Comparison of ENCODE assay signal across 19 cellular contexts in the genomic region with DNA sequence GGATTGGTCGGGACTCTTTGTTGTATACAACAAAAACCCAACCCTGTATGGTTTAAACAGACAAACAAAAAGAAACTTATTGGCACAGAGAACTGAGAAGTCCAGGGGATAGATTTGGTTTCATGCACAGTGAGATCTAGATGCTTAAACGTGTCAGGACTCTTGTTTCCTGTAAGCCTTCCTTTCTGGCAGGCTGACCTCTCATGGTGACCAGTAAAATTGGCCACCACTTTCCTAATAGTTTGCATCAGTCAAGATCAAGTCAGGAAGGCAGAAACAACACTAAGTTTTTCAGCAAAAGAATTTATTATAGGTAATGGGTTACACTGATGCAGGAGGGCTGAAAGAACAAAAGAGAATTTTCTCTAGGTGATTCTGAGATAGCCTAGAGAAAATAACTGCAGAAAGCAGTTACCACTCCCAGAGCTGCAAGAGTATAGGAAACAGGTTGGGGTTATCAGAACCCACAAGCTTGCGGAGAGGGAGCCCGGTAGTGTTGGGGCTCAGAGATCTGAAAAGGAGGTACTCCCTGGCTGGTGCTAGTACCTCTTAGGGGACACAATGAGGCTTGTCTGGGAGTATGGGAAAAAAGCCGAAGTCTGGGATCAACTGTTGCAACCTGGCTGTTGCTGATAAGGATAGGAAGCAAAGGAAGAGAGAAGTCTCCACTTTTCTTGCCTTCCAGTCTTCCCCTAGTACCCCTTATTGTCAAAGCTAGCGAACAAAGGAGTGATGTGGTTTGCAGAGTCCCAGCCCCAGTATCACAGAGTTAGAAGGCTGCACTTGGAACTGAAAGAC. TPM values are rescaled to one million over a fixed set of nuclear protein-coding genes. Genes with fewer than 3 reads are reported as not detected.
A peak's percentile ranks its signal among the peaks of the same experiment; 100 is the strongest.
DNase-seq lines count a peak whose midpoint lies in the region; ATAC-seq and TF ChIP-seq lines count a peak whose summit lies in the region.
"Had no signal": no experiment of that assay in that cellular context is flagged by ENCODE, and none has a peak within 500 bp of the region (broad histone marks: within the 10 kb centered on the region; RNA-seq: fewer than 3 reads in every experiment).

No MANE protein-coding gene starts in this region.

- DNase-seq in cardiac muscle cell (ENCODE audit: low read depth in 1 of 2, low spot score in 1 of 2) (no peak), cardiac septum (ENCODE audit: low spot score) (no peak), nucleus accumbens (lab: John Stamatoyannopoulos, UW) (no peak), GM23248 (no peak), hippocampal formation (lab: John Stamatoyannopoulos, UW) (no peak), mesendoderm (no peak)
- DNase-seq in effector memory CD8-positive, alpha-beta T cell, result no peak
- DNase-seq: activated CD4-positive, alpha-beta T cell treated with anti-CD3 and anti-CD28 coated beads for 48 hours; activated T-cell treated with anti-CD3 and anti-CD28 coated beads, Interleukin-2, amount 50 U/mL, for 48 hours; amniotic stem cell; foreskin fibroblast; GF-D8; HCEC 1CT; MM.1S; natural killer cell; NCI-H1694; NCI-H446 had no signal

- H3K79me2 ChIP-seq in Loucy (ENCODE audit: insufficient read depth, low read length) (no peaks in the 10 kb centered on the region), GM23248 (ENCODE audit: insufficient read depth) (no peaks in the 10 kb centered on the region), mesendoderm (ENCODE audit: control insufficient read depth, insufficient read depth, low read length) (no peaks in the 10 kb centered on the region)

- H2BK15ac ChIP-seq in mesendoderm (replicated peaks; ENCODE audit: low read depth), result no peak overlapping the region

- H2BK5ac ChIP-seq in mesendoderm (ENCODE audit: low read length), result no peak overlapping the region

- no peak overlapping the region for H3K18ac ChIP-seq in mesendoderm (ENCODE audit: low read length)

- H3K9me2 ChIP-seq in Loucy (replicated peaks; ENCODE audit: low read depth, low read length) (no peaks in the 10 kb centered on the region), GM23248 (ENCODE audit: insufficient read depth) (no peaks in the 10 kb centered on the region)

- H3K4ac ChIP-seq in mesendoderm (ENCODE audit: low read depth, low read length), result no peak overlapping the region

- H4K5ac ChIP-seq in mesendoderm (ENCODE audit: low read length), result no peak overlapping the region

- H4K20me1 ChIP-seq in Loucy (ENCODE audit: insufficient read depth, low read length, poor library complexity, severe bottlenecking) (no peaks in the 10 kb centered on the region), GM23248 (ENCODE audit: insufficient read depth) (no peaks in the 10 kb centered on the region)

- H3K79me1 ChIP-seq in mesendoderm (ENCODE audit: low read length), result no peaks in the 10 kb centered on the region

- H3K4me1 Mint-ChIP-seq in effector memory CD8-positive, alpha-beta T cell (ENCODE audit: low read depth in 2 of 2), result peaks cover 11 to 13% of the 10 kb centered on the region in 2 donors

- peak; percentile 6 for TF ChIP-seq CTCF in cardiac muscle cell (IDR thresholded peaks at IDR 0.05; ENCODE audit: low read depth, low read length)
- peak; percentile 25 for TF ChIP-seq CTCF in Loucy (conservative IDR thresholded peaks at IDR 0.05; ENCODE audit: low read length)

- peak; percentile 73 for ATAC-seq in effector memory CD8-positive, alpha-beta T cell (replicated peaks)
- ATAC-seq: natural killer cell, Right ventricle myocardium inferior had no signal

- H3K23ac ChIP-seq in mesendoderm (ENCODE audit: low read length), result no peak overlapping the region

- WGBS in GM23248 (ENCODE audit: low coverage in 1 of 2, low lambda C conversion rate in 2 of 2, missing lambda C conversion rate in 2 of 2), 2 experiments, result 54 to 60% methylated on average over 6 of the region's 6 CpGs
- no CpG with 5 or more reads among the region's 6 CpGs for WGBS in mesendoderm (ENCODE audit: extremely low coverage, insufficient coverage, low lambda C conversion rate)

- peak overlapping the region; percentile 1 for H3K4me2 ChIP-seq in Loucy (ENCODE audit: low read depth, low read length, poor library complexity, severe bottlenecking)
- no peak overlapping the region for H3K4me2 ChIP-seq in GM23248 (ENCODE audit: unreplicated experiment)
- no peak overlapping the region for H3K4me2 ChIP-seq in mesendoderm (ENCODE audit: low read length)

- H3K27ac Mint-ChIP-seq in effector memory CD8-positive, alpha-beta T cell, result no peak overlapping the region
- H3K27ac Mint-ChIP-seq: natural killer cell had no signal

- H3K27me3 Mint-ChIP-seq in effector memory CD8-positive, alpha-beta T cell, result no peaks in the 10 kb centered on the region

- no peak overlapping the region for H4K8ac ChIP-seq in mesendoderm (ENCODE audit: low read depth, low read length)

- in situ Hi-C loops in GM23248 (cut with MboI), result loop anchor here (10.0 kb wide), 1 partner anchor 226 kb away; no protein-coding TSS in a partner anchor

- H3K36me3 ChIP-seq in cardiac muscle cell, result no peaks in the 10 kb centered on the region
- no peaks in the 10 kb centered on the region for H3K36me3 ChIP-seq in Loucy (ENCODE audit: insufficient read depth, low read length)
- no peaks in the 10 kb centered on the region for H3K36me3 ChIP-seq in GM23248 (ENCODE audit: low read depth)
- no peaks in the 10 kb centered on the region for H3K36me3 ChIP-seq in mesendoderm (ENCODE audit: control insufficient read depth, insufficient read depth, low read length)

- H2AFZ ChIP-seq in Loucy (ENCODE audit: low read length) (peak overlapping the region; percentile 14), GM23248 (no peak overlapping the region)

- H3K27ac ChIP-seq in cardiac muscle cell, result no peak overlapping the region
- H3K27ac ChIP-seq in GM23248, result no peak overlapping the region
- no peak overlapping the region for H3K27ac ChIP-seq in mesendoderm (ENCODE audit: low read depth, low read length)

- H3K56ac ChIP-seq in mesendoderm (ENCODE audit: low read length), result no peak overlapping the region

- no peak overlapping the region for H2BK120ac ChIP-seq in mesendoderm (ENCODE audit: low read depth, low read length)

- no peak overlapping the region for H3K4me3 ChIP-seq in cardiac muscle cell
- H3K4me3 ChIP-seq in Loucy (ENCODE audit: low read length, poor library complexity, severe bottlenecking), result no peak overlapping the region
- no peak overlapping the region for H3K4me3 ChIP-seq in GM23248
- no peak overlapping the region for H3K4me3 ChIP-seq in mesendoderm (ENCODE audit: low read length)

- H2AK5ac ChIP-seq in mesendoderm (ENCODE audit: low read length), result no peak overlapping the region

- no peak overlapping the region for H3K4me3 Mint-ChIP-seq in effector memory CD8-positive, alpha-beta T cell
- H3K4me3 Mint-ChIP-seq: natural killer cell had no signal

- H3K9ac ChIP-seq in Loucy (ENCODE audit: low read depth, low read length, poor library complexity, severe bottlenecking) (peak overlapping the region; percentile 7), GM23248 (no peak overlapping the region), mesendoderm (ENCODE audit: low read length) (no peak overlapping the region)

- no peaks in the 10 kb centered on the region for H3K36me3 Mint-ChIP-seq in effector memory CD8-positive, alpha-beta T cell (ENCODE audit: insufficient read depth)
- H3K36me3 Mint-ChIP-seq: natural killer cell had no signal

- no peaks in the 10 kb centered on the region for H3K9me3 Mint-ChIP-seq in effector memory CD8-positive, alpha-beta T cell
- H3K9me3 Mint-ChIP-seq: natural killer cell had no signal

- no peaks in the 10 kb centered on the region for H3K27me3 ChIP-seq in cardiac muscle cell
- H3K27me3 ChIP-seq in Loucy (ENCODE audit: insufficient read depth, low read length, poor library complexity, severe bottlenecking), result no peaks in the 10 kb centered on the region
- H3K27me3 ChIP-seq in GM23248 (replicated peaks; ENCODE audit: insufficient read depth), result peaks cover 22% of the 10 kb centered on the region
- H3K27me3 ChIP-seq in mesendoderm (ENCODE audit: insufficient read depth, low read length, poor library complexity), result no peaks in the 10 kb centered on the region

- H3K9me3 ChIP-seq in cardiac muscle cell (ENCODE audit: low read depth) (no peaks in the 10 kb centered on the region), Loucy (ENCODE audit: insufficient read depth, low read depth, low read length) (no peaks in the 10 kb centered on the region), GM23248 (ENCODE audit: low read depth) (no peaks in the 10 kb centered on the region)

- intact Hi-C loops in cardiac septum (cut with DNase I), result no loop called here

- H3F3A ChIP-seq in Loucy (ENCODE audit: low read depth) (no peaks in the 10 kb centered on the region), GM23248 (ENCODE audit: insufficient read depth) (no peaks in the 10 kb centered on the region)

- H3K4me1 ChIP-seq in cardiac muscle cell (ENCODE audit: low read depth), result peaks cover 4% of the 10 kb centered on the region
- peaks cover 8% of the 10 kb centered on the region for H3K4me1 ChIP-seq in Loucy (ENCODE audit: insufficient read depth, low read length, poor library complexity, severe bottlenecking)
- H3K4me1 ChIP-seq in GM23248 (ENCODE audit: insufficient read depth), result no peaks in the 10 kb centered on the region
- H3K4me1 ChIP-seq in mesendoderm (ENCODE audit: control insufficient read depth, low read depth, low read length), result peaks cover 4% of the 10 kb centered on the region

RNA-seq across cellular contexts. Expression of gene CITED4, which starts 21.4 kb away (rescaled TPM):
- total RNA-seq in cardiac muscle cell, result 92.7 and 98.6 TPM in 2 replicates
- polyA plus RNA-seq in cardiac muscle cell, result 180 and 207 TPM in 2 replicates
- total RNA-seq in cardiac septum, result 8.7 TPM
- total RNA-seq in GM23248 (2014; rRNA removed; shearing (Covaris generic)), result not detected in 2 replicates
- polyA plus RNA-seq in GM23248 (2016; fragmentation: Nextera tagmentation; extraction: Ambion mirVana), result 0.19 TPM in 1 of 2 replicates, not detected in the other
- polyA plus RNA-seq in mesendoderm (2013, experiment 1 of 2), result 12.3 TPM
- 12.8 TPM for polyA plus RNA-seq in mesendoderm (2013, experiment 2 of 2)

RNA-seq across cellular contexts. Expression of gene KCNQ4, which starts 57.1 kb away (rescaled TPM):
- total RNA-seq in cardiac muscle cell (1.3 and 3.7 TPM in 2 replicates), cardiac septum (3.6 TPM)
- polyA plus RNA-seq in cardiac muscle cell (0.13 and 1.0 TPM in 2 replicates), GM23248 (2016; fragmentation: Nextera tagmentation; extraction: Ambion mirVana) (not detected in 2 replicates)
- total RNA-seq in GM23248 (2014; rRNA removed; shearing (Covaris generic)), result not detected in 2 replicates
- 0.63 TPM for polyA plus RNA-seq in mesendoderm (2013, experiment 1 of 2)
- 0.56 TPM for polyA plus RNA-seq in mesendoderm (2013, experiment 2 of 2)
